In genomic region chr1:111192643-111193519, GRCh38 we compare ENCODE assay signal across 1 cellular context.
TF ChIP-seq lines count a peak whose summit lies in the region.

No MANE protein-coding gene starts in this region.

TF ChIP-seq in IMR-90, 13 proteins besides CTCF, POLR2A, EP300 and RAD21:
- TF ChIP-seq CEBPB (IDR thresholded peaks at IDR 0.05; ENCODE audit: low read depth, low read length) = no peak
- no peak for TF ChIP-seq MAZ (IDR thresholded peaks at IDR 0.05; ENCODE audit: borderline replicate concordance, low read depth, low read length)
- TF ChIP-seq FOS (IDR thresholded peaks at IDR 0.05; ENCODE audit: low read depth, low read length) = no peak
- no peak for TF ChIP-seq NFE2L2 (IDR thresholded peaks at IDR 0.05; ENCODE audit: low read depth, low read length)
- TF ChIP-seq RCOR1 (IDR thresholded peaks at IDR 0.05; ENCODE audit: insufficient replicate concordance, low read length) = no peak
- TF ChIP-seq USF2 (IDR thresholded peaks at IDR 0.05; ENCODE audit: low read depth, low read length) = no peak
- TF ChIP-seq SMC3 (IDR thresholded peaks at IDR 0.05; ENCODE audit: low read depth, low read length) = no peak
- TF ChIP-seq MAFK (IDR thresholded peaks at IDR 0.05; ENCODE audit: low read depth, low read length) = no peak
TF ChIP-seq in IMR-90: peak in this region for 0.
